In the genomic region with DNA sequence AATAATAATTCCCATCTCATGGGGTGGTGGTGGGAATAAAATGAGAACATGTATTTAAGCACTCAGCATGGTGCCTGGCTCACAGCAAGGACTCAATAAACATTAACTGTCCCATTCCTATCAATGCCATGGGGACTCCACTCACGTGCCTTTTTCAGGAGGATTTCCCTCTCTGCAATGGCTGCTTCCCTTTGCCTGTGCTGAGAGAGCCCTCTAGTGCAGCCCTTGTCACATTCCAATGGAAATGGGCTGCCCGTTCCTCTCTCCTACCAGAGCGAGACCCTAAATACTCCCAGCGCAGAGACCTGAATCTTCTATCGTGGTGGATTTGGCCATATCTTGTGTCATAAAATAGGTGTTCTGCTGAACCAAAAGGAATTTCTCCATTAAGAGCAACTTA, we compare ENCODE assay signal across 9 cellular contexts.
DNase-seq lines count a peak whose midpoint lies in the region; ATAC-seq and TF ChIP-seq lines count a peak whose summit lies in the region.
"Had no signal": no experiment of that assay in that cellular context is flagged by ENCODE, and none has a peak within 500 bp of the region (broad histone marks: within the 10 kb centered on the region; RNA-seq: fewer than 3 reads in every experiment).

No MANE protein-coding gene starts in this region.

- peaks cover 13% of the 10 kb centered on the region for H3K9me3 Mint-ChIP-seq in Caco-2 (ENCODE audit: unreplicated experiment)
- H3K9me3 Mint-ChIP-seq in activated T-cell treated with anti-CD3 and anti-CD28 coated beads, Interleukin-2, amount 50 U/mL, for 4 hours: no peaks in the 10 kb centered on the region

- no peaks in the 10 kb centered on the region for H3K4me1 ChIP-seq in Caco-2

- H3K27ac Mint-ChIP-seq in Caco-2 (ENCODE audit: unreplicated experiment): no peak overlapping the region
- H3K27ac Mint-ChIP-seq: naive B cell had no signal

- H3K4me3 ChIP-seq in Caco-2 (ENCODE audit: low read depth, low read length): no peak overlapping the region

- no peak overlapping the region for H3K4me3 Mint-ChIP-seq in Caco-2 (ENCODE audit: unreplicated experiment)
- no peak overlapping the region for H3K4me3 Mint-ChIP-seq in activated T-cell treated with anti-CD3 and anti-CD28 coated beads, Interleukin-2, amount 50 U/mL, for 4 hours

- intact Hi-C loops in Caco-2 (cut with micrococcal nuclease; ENCODE audit: unreplicated experiment): loop anchor here (1.0 kb wide), 2 partner anchors 165 to 441 kb away; no protein-coding TSS in a partner anchor

- H3K27me3 Mint-ChIP-seq in Caco-2 (ENCODE audit: insufficient read depth, unreplicated experiment): peaks cover 11% of the 10 kb centered on the region
- H3K27me3 Mint-ChIP-seq in activated T-cell treated with anti-CD3 and anti-CD28 coated beads, Interleukin-2, amount 50 U/mL, for 4 hours (ENCODE audit: low read depth): peaks cover 20% of the 10 kb centered on the region

- no peaks in the 10 kb centered on the region for H3K9me3 ChIP-seq in Caco-2

- H3K4me1 Mint-ChIP-seq in Caco-2 (ENCODE audit: low read depth, unreplicated experiment): no peaks in the 10 kb centered on the region
- H3K4me1 Mint-ChIP-seq in activated T-cell treated with anti-CD3 and anti-CD28 coated beads, Interleukin-2, amount 50 U/mL, for 4 hours (ENCODE audit: low read depth): no peaks in the 10 kb centered on the region
- H3K4me1 Mint-ChIP-seq: naive B cell had no signal

- peak; percentile 30 to 75 for TF ChIP-seq CTCF in Caco-2 (IDR thresholded peaks at IDR 0.05; ENCODE audit: insufficient read depth in 1 of 2, low read depth in 1 of 2, low read length in 1 of 2, severe bottlenecking in 1 of 2, unreplicated experiment in 1 of 2)

- no peaks in the 10 kb centered on the region for H3K36me3 ChIP-seq in Caco-2 (ENCODE audit: control insufficient read depth, insufficient read depth, low read length)

- no peaks in the 10 kb centered on the region for H3K36me3 Mint-ChIP-seq in Caco-2 (ENCODE audit: insufficient read depth, unreplicated experiment)
- no peaks in the 10 kb centered on the region for H3K36me3 Mint-ChIP-seq in activated T-cell treated with anti-CD3 and anti-CD28 coated beads, Interleukin-2, amount 50 U/mL, for 4 hours (ENCODE audit: insufficient read depth)
- H3K36me3 Mint-ChIP-seq: naive B cell had no signal

- no TSS peak for BruUV-seq in Caco-2 (replicated peaks; lab: Mats Ljungman, UMichigan)

- CTCF ChIA-PET in Caco-2 (lab: Charles Lee): no interaction called here

- no peak for ATAC-seq in GM18520 (IDR thresholded peaks at IDR 0.05; ENCODE audit: unreplicated experiment)
- ATAC-seq in GM18870 (IDR thresholded peaks at IDR 0.05; ENCODE audit: unreplicated experiment): no peak
- no peak for ATAC-seq in activated T-cell treated with anti-CD3 and anti-CD28 coated beads, Interleukin-2, amount 50 U/mL, for 4 hours

- POLR2A ChIA-PET in Caco-2 (lab: Charles Lee): no interaction called here

- no peaks in the 10 kb centered on the region for H3K27me3 ChIP-seq in Caco-2 (replicated peaks; ENCODE audit: control insufficient read depth, insufficient read depth, low read length)

- DNase-seq in Caco-2: peak; percentile 67 to 75
- peak; percentile 14 for DNase-seq in NCI-H1694 (lab: John Stamatoyannopoulos, UW)
- DNase-seq in cerebellum (ENCODE audit: low spot score): peak; percentile 25
- peak; percentile 79 for DNase-seq in medulla oblongata (ENCODE audit: extremely low spot score)
- no peak for DNase-seq in EL
- no peak for DNase-seq in activated T-cell treated with anti-CD3 and anti-CD28 coated beads, Interleukin-2, amount 50 U/mL, for 4 hours
- DNase-seq: naive B cell had no signal

Comparison
In these comparisons a context has a peak if more than half of its experiments do, and no peak if none do; other contexts are left out.
1. DNase-seq: peak in Caco-2 (2 of 2), NCI-H1694 (single experiment), cerebellum (single experiment) and medulla oblongata (single experiment); none in EL (single experiment) and activated T-cell treated with anti-CD3 and anti-CD28 coated beads, Interleukin-2, amount 50 U/mL, for 4 hours (single experiment).